ENCODE assay signal across 21 cellular contexts in genomic region chr22:25663654-25664053, GRCh38.
DNase-seq lines count a peak whose midpoint lies in the region; ATAC-seq and TF ChIP-seq lines count a peak whose summit lies in the region.
"Had no signal": no experiment of that assay in that cellular context is flagged by ENCODE, and none has a peak within 500 bp of the region (broad histone marks: within the 10 kb centered on the region; RNA-seq: fewer than 3 reads in every experiment).

No MANE protein-coding gene starts in this region.

- H3K9me3 ChIP-seq in body of pancreas, result no peaks in the 10 kb centered on the region
- no peaks in the 10 kb centered on the region for H3K9me3 ChIP-seq in lower lobe of right lung
- no peaks in the 10 kb centered on the region for H3K9me3 ChIP-seq in breast epithelium
- H3K9me3 ChIP-seq: SJSA1 had no signal

- CTCF ChIA-PET in T-cell (lab: Charles Lee), result no interaction called here

- DNase-seq in DMS53 (lab: John Stamatoyannopoulos, UW) (peak; percentile 0), DMS53 treated with DMSO at 0.1 percent for 48 hours (lab: John Stamatoyannopoulos, UW; ENCODE audit: unreplicated experiment) (no peak), LNCaP clone FGC (ENCODE audit: low read depth) (peak; percentile 48), body of pancreas (peak in 1 of 4 donors; percentile 6), lower lobe of right lung (no peak), breast epithelium (ENCODE audit: low spot score in 2 of 2) (no peak), cerebellum (ENCODE audit: low spot score) (no peak), T-cell (no peak)
- DNase-seq: AML-193, GOT3, Kasumi-1, MM.1S, NCI-H1092, NCI-H1694, NCI-H2107, NCI-H510A, PC-9 had no signal

- no peaks in the 10 kb centered on the region for H3K9me3 Mint-ChIP-seq in T-cell

- no peaks in the 10 kb centered on the region for H3K36me3 Mint-ChIP-seq in T-cell

- peak overlapping the region in 3 of 4 donors; percentile 35 to 71 (median 58) for H3K27ac ChIP-seq in body of pancreas
- H3K27ac ChIP-seq in lower lobe of right lung, result no peak overlapping the region
- H3K27ac ChIP-seq in breast epithelium, result no peak overlapping the region
- H3K27ac ChIP-seq: 22Rv1, C4-2B, PC-9, SJSA1 had no signal

- WGBS in body of pancreas, 2 donors, result 11 to 13% methylated on average over 4 of the region's 4 CpGs

- no peak for TF ChIP-seq CTCF in LNCaP clone FGC (IDR thresholded peaks at IDR 0.05; ENCODE audit: control insufficient read depth, extremely low read depth, insufficient read depth)
- TF ChIP-seq CTCF in body of pancreas (IDR thresholded peaks at IDR 0.05), result no peak
- TF ChIP-seq CTCF in lower lobe of right lung (IDR thresholded peaks at IDR 0.05), result no peak
- no peak for TF ChIP-seq CTCF in breast epithelium (IDR thresholded peaks at IDR 0.05)

- no peak overlapping the region for H3K27ac Mint-ChIP-seq in T-cell

- no peak overlapping the region for H3K4me3 Mint-ChIP-seq in T-cell

- POLR2A ChIA-PET in T-cell (lab: Charles Lee), result no interaction called here

- TF ChIP-seq POLR2A in body of pancreas (IDR thresholded peaks at IDR 0.05) (no peak), breast epithelium (IDR thresholded peaks at IDR 0.05) (no peak)

- H3K36me3 ChIP-seq in body of pancreas (replicated peaks in 1 of 2; ENCODE audit: insufficient read depth in 1 of 2, low read depth in 2 of 2), result no peaks in the 10 kb centered on the region
- no peaks in the 10 kb centered on the region for H3K36me3 ChIP-seq in lower lobe of right lung
- H3K36me3 ChIP-seq in breast epithelium, result no peaks in the 10 kb centered on the region
- H3K36me3 ChIP-seq: SJSA1 had no signal

- H3K27me3 Mint-ChIP-seq in T-cell, result no peaks in the 10 kb centered on the region

- H3K4me3 ChIP-seq in LNCaP clone FGC (ENCODE audit: low read depth, low read length) (no peak overlapping the region), body of pancreas (no peak overlapping the region), lower lobe of right lung (no peak overlapping the region), breast epithelium (no peak overlapping the region)
- H3K4me3 ChIP-seq: PC-9, SJSA1 had no signal

- ATAC-seq in body of pancreas (peak; percentile 87), lower lobe of right lung (peak; percentile 60 to 78), T-cell (replicated peaks in 1 of 4) (no peak)
- ATAC-seq: HCT116 had no signal

- H3K27me3 ChIP-seq in body of pancreas (no peaks in the 10 kb centered on the region), lower lobe of right lung (ENCODE audit: low read depth) (no peaks in the 10 kb centered on the region), breast epithelium (no peaks in the 10 kb centered on the region)
- H3K27me3 ChIP-seq: SJSA1 had no signal

- H3K4me1 Mint-ChIP-seq in T-cell, result no peaks in the 10 kb centered on the region

- H3K4me1 ChIP-seq in body of pancreas, result peaks cover 51% of the 10 kb centered on the region
- peaks cover 38% of the 10 kb centered on the region for H3K4me1 ChIP-seq in lower lobe of right lung
- H3K4me1 ChIP-seq in breast epithelium, result peaks cover 0 to 15% of the 10 kb centered on the region in 2 donors
- H3K4me1 ChIP-seq: SJSA1 had no signal

- intact Hi-C loops in body of pancreas (cut with DNase I), result no loop called here
- intact Hi-C loops in lower lobe of right lung (cut with DNase I), result no loop called here
- intact Hi-C loops in breast epithelium (cut with DNase I; ENCODE audit: low total_unique reads), result no loop called here

Comparison
In these comparisons a context has a peak if more than half of its experiments do, and no peak if none do; other contexts are left out.
1. DNase-seq: peak in DMS53 (single experiment) and LNCaP clone FGC (single experiment); none in DMS53 treated with DMSO at 0.1 percent for 48 hours (single experiment), lower lobe of right lung (single experiment), breast epithelium (0 of 2), cerebellum (single experiment) and T-cell (0 of 34).
2. ATAC-seq: peak in body of pancreas (single experiment) and lower lobe of right lung (2 of 2); none in T-cell (0 of 4).
3. H3K27ac ChIP-seq: peak in body of pancreas (3 of 4); none in lower lobe of right lung (single experiment) and breast epithelium (0 of 2).